16 cellular contexts compared by ENCODE assay signal in genomic region chr2:20606198-20606597, GRCh38. TPM values are rescaled to one million over a fixed set of nuclear protein-coding genes. Genes with fewer than 3 reads are reported as not detected.
DNase-seq lines count a peak whose midpoint lies in the region; ATAC-seq, FAIRE-seq and TF ChIP-seq lines count a peak whose summit lies in the region.
"Had no signal": no experiment of that assay in that cellular context is flagged by ENCODE, and none has a peak within 500 bp of the region (broad histone marks: within the 10 kb centered on the region; RNA-seq: fewer than 3 reads in every experiment).

No MANE protein-coding gene starts in this region.

- no peak for FAIRE-seq in small intestine (lab: Jason Lieb, UNC)
- FAIRE-seq: GM18507 had no signal

- TF ChIP-seq EP300 in gastroesophageal sphincter (IDR thresholded peaks at IDR 0.05) (no peak), transverse colon (IDR thresholded peaks at IDR 0.05; ENCODE audit: low read depth) (no peak)

- no peak overlapping the region for H3K14ac ChIP-seq in trophoblast cell (ENCODE audit: low read length)

- H2BK12ac ChIP-seq in trophoblast cell (ENCODE audit: low read length), result no peak overlapping the region

- WGBS in gastroesophageal sphincter (ENCODE audit: low coverage in 1 of 2), 2 donors, result 57 to 64% methylated on average over 2 to 3 of the region's 3 CpGs
- WGBS in trophoblast cell (ENCODE audit: extremely low coverage, insufficient coverage, insufficient read length), result no CpG with 5 or more reads among the region's 3 CpGs
- WGBS in transverse colon (ENCODE audit: low coverage in 1 of 2), 2 donors, result 44 to 78% methylated on average over 2 to 3 of the region's 3 CpGs
- WGBS in small intestine, 3 donors, result 68 to 77% (median 77%) methylated on average over 3 of the region's 3 CpGs

- no peak overlapping the region for H4K91ac ChIP-seq in trophoblast cell (ENCODE audit: low read depth, low read length)

- peaks cover 7% of the 10 kb centered on the region for H3K79me1 ChIP-seq in trophoblast cell (ENCODE audit: low read length)

- H3K9me3 ChIP-seq in gastroesophageal sphincter (no peaks in the 10 kb centered on the region), trophoblast cell (ENCODE audit: insufficient read depth, low read depth, low read length) (peaks cover 1% of the 10 kb centered on the region), transverse colon (peaks cover 0 to 3% of the 10 kb centered on the region in 2 donors), small intestine (ENCODE audit: control insufficient read depth, low read depth) (no peaks in the 10 kb centered on the region)

- H3K27ac ChIP-seq in gastroesophageal sphincter, result peak overlapping the region; percentile 14 to 93 (median 85)
- H3K27ac ChIP-seq in trophoblast cell (ENCODE audit: low read depth, low read length), result no peak overlapping the region
- peak overlapping the region in 3 of 4 donors; percentile 75 to 86 (median 84) for H3K27ac ChIP-seq in transverse colon
- H3K27ac ChIP-seq in small intestine (ENCODE audit: low read depth in 1 of 2, low read length in 1 of 2), result no peak overlapping the region
- H3K27ac ChIP-seq: BLaER1 treated with 17β-estradiol and CSF1 and Interleukin-3, amounts not matched to agents 10 nM and 100 nM; HL-60 had no signal

- no peak for TF ChIP-seq POLR2A in gastroesophageal sphincter (IDR thresholded peaks at IDR 0.05)
- TF ChIP-seq POLR2A in transverse colon (IDR thresholded peaks at IDR 0.05), result no peak

- H2AK5ac ChIP-seq in trophoblast cell (ENCODE audit: low read length), result no peak overlapping the region

- H3K27me3 ChIP-seq in gastroesophageal sphincter (no peaks in the 10 kb centered on the region), trophoblast cell (ENCODE audit: insufficient read depth, low read length) (no peaks in the 10 kb centered on the region), transverse colon (no peaks in the 10 kb centered on the region), small intestine (ENCODE audit: control insufficient read depth in 2 of 2, insufficient read depth in 2 of 2, low read length in 2 of 2) (no peaks in the 10 kb centered on the region)
- H3K27me3 ChIP-seq: BLaER1 treated with 17β-estradiol and CSF1 and Interleukin-3, amounts not matched to agents 10 nM and 100 nM had no signal

- peaks cover 0 to 12% (median 6%) of the 10 kb centered on the region in 3 donors for H3K9me3 Mint-ChIP-seq in T-cell

- TF ChIP-seq CTCF in gastroesophageal sphincter (IDR thresholded peaks at IDR 0.05), result no peak
- TF ChIP-seq CTCF in transverse colon (IDR thresholded peaks at IDR 0.05), result no peak

- H3K27ac Mint-ChIP-seq in T-cell, result no peak overlapping the region
- H3K27ac Mint-ChIP-seq: CD4-positive, CD25-positive, alpha-beta regulatory T cell; HFFc6 had no signal

- no peak overlapping the region for H3K4me3 ChIP-seq in gastroesophageal sphincter
- H3K4me3 ChIP-seq in trophoblast cell (ENCODE audit: low read depth, low read length), result no peak overlapping the region
- no peak overlapping the region for H3K4me3 ChIP-seq in transverse colon
- H3K4me3 ChIP-seq in small intestine (ENCODE audit: low read depth in 1 of 2, low read length in 2 of 2), result no peak overlapping the region
- H3K4me3 ChIP-seq: BLaER1 treated with 17β-estradiol and CSF1 and Interleukin-3, amounts not matched to agents 10 nM and 100 nM had no signal

- POLR2A ChIA-PET in T-cell (lab: Charles Lee), result interaction anchor here in 1 of 2 donors (0.6 kb wide), 1 partner anchor 234 kb away, joined by 3 read pairs; no protein-coding TSS in a partner anchor

- H3K36me3 Mint-ChIP-seq in T-cell, result peaks cover 17% of the 10 kb centered on the region

- H3K27me3 Mint-ChIP-seq in T-cell, result peaks cover 0 to 1% of the 10 kb centered on the region in 2 donors
- H3K27me3 Mint-ChIP-seq: CD4-positive, CD25-positive, alpha-beta regulatory T cell had no signal

- no peak overlapping the region for H3K9ac ChIP-seq in trophoblast cell (ENCODE audit: low read length)
- H3K9ac ChIP-seq: BLaER1 treated with 17β-estradiol and CSF1 and Interleukin-3, amounts not matched to agents 10 nM and 100 nM had no signal

- in situ Hi-C loops in transverse colon (cut with MboI; ENCODE audit: low pct_ligation_motif_present in 1 of 4, low pct_unique_long_range_greater_than_20kb in 1 of 4, low sequenced_read_pairs in 3 of 4), result no loop called here

- H3K4me2 ChIP-seq in trophoblast cell (ENCODE audit: low read length), result no peak overlapping the region
- H3K4me2 ChIP-seq: BLaER1 treated with 17β-estradiol and CSF1 and Interleukin-3, amounts not matched to agents 10 nM and 100 nM had no signal

- no peak overlapping the region for H3K23ac ChIP-seq in trophoblast cell (ENCODE audit: low read length)

- peak overlapping the region; percentile 14 for H3K4ac ChIP-seq in trophoblast cell (ENCODE audit: low read depth, low read length)

- no peak overlapping the region for H2AFZ ChIP-seq in trophoblast cell (ENCODE audit: insufficient read depth, low read length, poor library complexity)

- H3K79me2 ChIP-seq in trophoblast cell (ENCODE audit: control insufficient read depth, insufficient read depth, low read length, poor library complexity), result no peaks in the 10 kb centered on the region

- H3K4me1 ChIP-seq in gastroesophageal sphincter (peaks cover 30 to 61% (median 32%) of the 10 kb centered on the region in 3 donors), trophoblast cell (ENCODE audit: control insufficient read depth in 1 of 2, insufficient read depth in 2 of 2, low read length in 2 of 2) (peaks cover 0 to 5% of the 10 kb centered on the region in 2 experiments), transverse colon (peaks cover 19 to 40% (median 25%) of the 10 kb centered on the region in 4 donors), small intestine (ENCODE audit: control insufficient read depth in 2 of 2, insufficient read depth in 1 of 2, low read depth in 1 of 2, low read length in 1 of 2) (no peaks in the 10 kb centered on the region)

- CTCF ChIA-PET in T-cell (lab: Charles Lee), result no interaction called here

- no peak overlapping the region for H2BK120ac ChIP-seq in trophoblast cell (ENCODE audit: insufficient read depth, low read length, poor library complexity)

- no peak overlapping the region for H4K8ac ChIP-seq in trophoblast cell (ENCODE audit: low read depth, low read length)

- no peak overlapping the region for H2BK5ac ChIP-seq in trophoblast cell (ENCODE audit: low read depth, low read length, poor library complexity)

- H3K4me3 Mint-ChIP-seq in T-cell, result no peak overlapping the region
- H3K4me3 Mint-ChIP-seq: HFFc6 had no signal

- intact Hi-C loops in cardiac septum (cut with DNase I), result no loop called here
- intact Hi-C loops in Right ventricle myocardium inferior (cut with DNase I), result no loop called here
- intact Hi-C loops in transverse colon (cut with DNase I; ENCODE audit: low total_unique reads), result no loop called here

- no peak overlapping the region for H4K12ac ChIP-seq in trophoblast cell (ENCODE audit: low read depth, low read length)

- H3K36me3 ChIP-seq in gastroesophageal sphincter, result no peaks in the 10 kb centered on the region
- H3K36me3 ChIP-seq in trophoblast cell (ENCODE audit: control insufficient read depth in 1 of 2, insufficient read depth in 2 of 2, low read length in 2 of 2), result no peaks in the 10 kb centered on the region
- no peaks in the 10 kb centered on the region for H3K36me3 ChIP-seq in transverse colon
- H3K36me3 ChIP-seq in small intestine (ENCODE audit: control insufficient read depth in 2 of 2, insufficient read depth in 2 of 2, low read length in 2 of 2), result no peaks in the 10 kb centered on the region

- H3K18ac ChIP-seq in trophoblast cell (ENCODE audit: low read length), result no peak overlapping the region

- DNase-seq in cardiac septum (ENCODE audit: low spot score), result peak; percentile 53
- no peak for DNase-seq in Right ventricle myocardium inferior (ENCODE audit: missing footprints)
- DNase-seq in trophoblast cell, result no peak
- DNase-seq in transverse colon, result no peak
- no peak for DNase-seq in small intestine
- no peak for DNase-seq in T-cell
- DNase-seq: ACHN; CD4-positive, CD25-positive, alpha-beta regulatory T cell; DMS53; HCEC 1CT; HFFc6 had no signal

- no peaks in the 10 kb centered on the region for H3K4me1 Mint-ChIP-seq in T-cell
- H3K4me1 Mint-ChIP-seq: CD4-positive, CD25-positive, alpha-beta regulatory T cell had no signal

- ATAC-seq in Right ventricle myocardium inferior, result no peak
- ATAC-seq in gastroesophageal sphincter, result no peak
- no peak for ATAC-seq in T-cell (replicated peaks in 1 of 4)
- no peak for ATAC-seq in HG03442 (IDR thresholded peaks at IDR 0.05; ENCODE audit: unreplicated experiment)

RNA-seq across cellular contexts. Expression of gene HS1BP3, which starts 44.7 kb away (rescaled TPM):
- total RNA-seq in cardiac septum (15.6 TPM), Right ventricle myocardium inferior (20.1 TPM), gastroesophageal sphincter (10 to 100 TPM; 42.8 to 89.1 (median 61.4) TPM), transverse colon (10 to 100 TPM; 29.5 to 44.2 (median 33.1) TPM), T-cell (10 to 100 TPM; 11.1 to 20.7 (median 17.2) TPM)
- 17.5 and 18.2 TPM in 2 replicates for polyA plus RNA-seq in trophoblast cell (2013)
- 10 to 100 TPM; 18.5 to 23.5 (median 23.2) TPM for polyA plus RNA-seq in small intestine

Comparison
In these comparisons a context has a peak if more than half of its experiments do, and no peak if none do; other contexts are left out.
1. H3K27ac ChIP-seq: peak in gastroesophageal sphincter (4 of 4) and transverse colon (3 of 4); none in trophoblast cell (single experiment) and small intestine (0 of 2).